Comparison of ENCODE assay signal across 17 cellular contexts in genomic region chr12:22310276-22310675, GRCh38. TPM values are rescaled to one million over a fixed set of nuclear protein-coding genes. Genes with fewer than 3 reads are reported as not detected.
DNase-seq lines count a peak whose midpoint lies in the region; ATAC-seq and TF ChIP-seq lines count a peak whose summit lies in the region.
"Had no signal": no experiment of that assay in that cellular context is flagged by ENCODE, and none has a peak within 500 bp of the region (broad histone marks: within the 10 kb centered on the region; RNA-seq: fewer than 3 reads in every experiment).

No MANE protein-coding gene starts in this region.

- no peak for TF ChIP-seq CTCF in endodermal cell (conservative IDR thresholded peaks at IDR 0.05)
- no peak for TF ChIP-seq CTCF in neural cell (IDR thresholded peaks at IDR 0.05; ENCODE audit: poor library complexity, severe bottlenecking)

- H3K4me3 Mint-ChIP-seq in activated CD4-positive, alpha-beta T cell treated with anti-CD3 and anti-CD28 coated beads, Interleukin-2, amount 10 ng/mL, durations not matched to agents 24 days and 14 days = no peak overlapping the region
- no peak overlapping the region for H3K4me3 Mint-ChIP-seq in endodermal cell
- no peak overlapping the region for H3K4me3 Mint-ChIP-seq in natural killer cell treated with Interleukin-12 subunit alpha and Interleukin-12 subunit beta and Interleukin-15 and Interleukin-18, amount 100 ng/mL, for 72 hours
- H3K4me3 Mint-ChIP-seq: CD8-positive, alpha-beta T cell; HFFc6 had no signal

- ATAC-seq in natural killer cell treated with Interleukin-12 subunit alpha and Interleukin-12 subunit beta and Interleukin-15 and Interleukin-18, amount 100 ng/mL, for 72 hours = no peak
- ATAC-seq: CD8-positive, alpha-beta T cell; HCT116 had no signal

- H3K27me3 Mint-ChIP-seq in activated CD4-positive, alpha-beta T cell treated with anti-CD3 and anti-CD28 coated beads, Interleukin-2, amount 10 ng/mL, durations not matched to agents 24 days and 14 days = peaks cover 13% of the 10 kb centered on the region
- no peaks in the 10 kb centered on the region for H3K27me3 Mint-ChIP-seq in endodermal cell (ENCODE audit: insufficient read depth)
- H3K27me3 Mint-ChIP-seq in natural killer cell treated with Interleukin-12 subunit alpha and Interleukin-12 subunit beta and Interleukin-15 and Interleukin-18, amount 100 ng/mL, for 72 hours = peaks cover 16 to 34% of the 10 kb centered on the region in 2 donors

- H3K4me3 ChIP-seq in endodermal cell (ENCODE audit: low read length) (no peak overlapping the region), neural cell (ENCODE audit: low read length) (no peak overlapping the region)
- H3K4me3 ChIP-seq: BLaER1 treated with 17β-estradiol and CSF1 and Interleukin-3, amounts not matched to agents 10 nM and 100 nM had no signal

- peaks cover 6% of the 10 kb centered on the region for H3K9me3 ChIP-seq in endodermal cell (ENCODE audit: control insufficient read depth, low read length)
- no peaks in the 10 kb centered on the region for H3K9me3 ChIP-seq in neural cell (ENCODE audit: low read length)
- H3K9me3 ChIP-seq: BLaER1 treated with 17β-estradiol and CSF1 and Interleukin-3, amounts not matched to agents 10 nM and 100 nM had no signal

- peaks cover 4% of the 10 kb centered on the region for H3K79me2 ChIP-seq in neural cell (replicated peaks; ENCODE audit: insufficient read depth, low read length)

- H3K36me3 ChIP-seq in endodermal cell (ENCODE audit: control insufficient read depth, insufficient read depth, low read length) (peaks cover 19% of the 10 kb centered on the region), neural cell (ENCODE audit: insufficient read depth, low read length) (no peaks in the 10 kb centered on the region)
- H3K36me3 ChIP-seq: BLaER1 treated with 17β-estradiol and CSF1 and Interleukin-3, amounts not matched to agents 10 nM and 100 nM had no signal

- in situ Hi-C loops in G401 (cut with HindIII; ENCODE audit: low sequenced_read_pairs) = no loop called here

- H4K20me1 ChIP-seq in neural cell (ENCODE audit: insufficient read depth) = no peaks in the 10 kb centered on the region
- H4K20me1 ChIP-seq: BLaER1 treated with 17β-estradiol and CSF1 and Interleukin-3, amounts not matched to agents 10 nM and 100 nM had no signal

- no peak overlapping the region for H2AFZ ChIP-seq in neural cell (ENCODE audit: low read depth, low read length)

- H3K27ac ChIP-seq in endodermal cell (ENCODE audit: low read depth, low read length) (peak overlapping the region; percentile 58), neural cell (ENCODE audit: low read length) (no peak overlapping the region)
- H3K27ac ChIP-seq: BLaER1 treated with 17β-estradiol and CSF1 and Interleukin-3, amounts not matched to agents 10 nM and 100 nM; HL-60 had no signal

- H3K27me3 ChIP-seq in endodermal cell (ENCODE audit: control insufficient read depth, insufficient read depth, low read length, poor library complexity, severe bottlenecking) (no peaks in the 10 kb centered on the region), neural cell (ENCODE audit: insufficient read depth, low read depth, low read length) (no peaks in the 10 kb centered on the region)
- H3K27me3 ChIP-seq: BLaER1 treated with 17β-estradiol and CSF1 and Interleukin-3, amounts not matched to agents 10 nM and 100 nM had no signal

- H3F3A ChIP-seq in neural cell (ENCODE audit: insufficient read depth, low read length, poor library complexity, severe bottlenecking) = no peaks in the 10 kb centered on the region

- peak; percentile 12 for TF ChIP-seq EP300 in neural cell (conservative IDR thresholded peaks at IDR 0.05; ENCODE audit: poor library complexity, severe bottlenecking)

- no peak for TF ChIP-seq RAD21 in neural cell (conservative IDR thresholded peaks at IDR 0.05)

- H3K36me3 Mint-ChIP-seq in activated CD4-positive, alpha-beta T cell treated with anti-CD3 and anti-CD28 coated beads, Interleukin-2, amount 10 ng/mL, durations not matched to agents 24 days and 14 days (ENCODE audit: low read depth) = no peaks in the 10 kb centered on the region
- peaks cover 4% of the 10 kb centered on the region for H3K36me3 Mint-ChIP-seq in endodermal cell (ENCODE audit: low read depth)
- no peaks in the 10 kb centered on the region for H3K36me3 Mint-ChIP-seq in natural killer cell treated with Interleukin-12 subunit alpha and Interleukin-12 subunit beta and Interleukin-15 and Interleukin-18, amount 100 ng/mL, for 72 hours

- intact Hi-C loops in activated CD4-positive, alpha-beta T cell treated with anti-CD3 and anti-CD28 coated beads, Interleukin-2, amount 10 ng/mL, durations not matched to agents 24 days and 14 days (cut with micrococcal nuclease) = no loop called here

- no peaks in the 10 kb centered on the region for H3K4me1 ChIP-seq in endodermal cell (ENCODE audit: control insufficient read depth, insufficient read depth, low read length)
- H3K4me1 ChIP-seq: BLaER1 treated with 17β-estradiol and CSF1 and Interleukin-3, amounts not matched to agents 10 nM and 100 nM had no signal

- no peaks in the 10 kb centered on the region for H3K9me2 ChIP-seq in neural cell (ENCODE audit: insufficient read depth, low read length)

- H3K9ac ChIP-seq in endodermal cell (ENCODE audit: extremely low read depth, low read length, poor library complexity, severe bottlenecking) (no peak overlapping the region), neural cell (ENCODE audit: low read length) (no peak overlapping the region)
- H3K9ac ChIP-seq: BLaER1 treated with 17β-estradiol and CSF1 and Interleukin-3, amounts not matched to agents 10 nM and 100 nM had no signal

- no peak overlapping the region for H3K4me2 ChIP-seq in neural cell (ENCODE audit: low read length)
- H3K4me2 ChIP-seq: BLaER1 treated with 17β-estradiol and CSF1 and Interleukin-3, amounts not matched to agents 10 nM and 100 nM had no signal

- H3K4me1 Mint-ChIP-seq in activated CD4-positive, alpha-beta T cell treated with anti-CD3 and anti-CD28 coated beads, Interleukin-2, amount 10 ng/mL, durations not matched to agents 24 days and 14 days = no peaks in the 10 kb centered on the region
- peaks cover 23% of the 10 kb centered on the region for H3K4me1 Mint-ChIP-seq in endodermal cell
- H3K4me1 Mint-ChIP-seq in natural killer cell treated with Interleukin-12 subunit alpha and Interleukin-12 subunit beta and Interleukin-15 and Interleukin-18, amount 100 ng/mL, for 72 hours (ENCODE audit: low read depth in 2 of 2) = no peaks in the 10 kb centered on the region

- peak; percentile 27 for DNase-seq in activated CD4-positive, alpha-beta T cell treated with anti-CD3 and anti-CD28 coated beads, Interleukin-2, amount 10 ng/mL, durations not matched to agents 24 days and 14 days
- DNase-seq in activated CD4-positive, alpha-beta T cell treated with anti-CD3 and anti-CD28 coated beads, Interleukin-2, amount 50 U/mL, for 48 hours = no peak
- DNase-seq in G401 (ENCODE audit: low spot score) (peak; percentile 55), endodermal cell (no peak), NCI-H446 (lab: John Stamatoyannopoulos, UW) (no peak)
- DNase-seq in natural killer cell treated with Interleukin-12 subunit alpha and Interleukin-12 subunit beta and Interleukin-15 and Interleukin-18, amount 100 ng/mL, for 72 hours (ENCODE audit: low spot score) = no peak
- DNase-seq: 8988T; Calu3; CD8-positive, alpha-beta T cell; DMS79 treated with DMSO at 0.1 percent for 48 hours; GOT3; H7; HFFc6 had no signal

- H3K27ac Mint-ChIP-seq in activated CD4-positive, alpha-beta T cell treated with anti-CD3 and anti-CD28 coated beads, Interleukin-2, amount 10 ng/mL, durations not matched to agents 24 days and 14 days = no peak overlapping the region
- no peak overlapping the region for H3K27ac Mint-ChIP-seq in endodermal cell
- H3K27ac Mint-ChIP-seq in natural killer cell treated with Interleukin-12 subunit alpha and Interleukin-12 subunit beta and Interleukin-15 and Interleukin-18, amount 100 ng/mL, for 72 hours = no peak overlapping the region
- H3K27ac Mint-ChIP-seq: CD8-positive, alpha-beta T cell; HFFc6 had no signal

- peaks cover 4% of the 10 kb centered on the region for H3K9me3 Mint-ChIP-seq in activated CD4-positive, alpha-beta T cell treated with anti-CD3 and anti-CD28 coated beads, Interleukin-2, amount 10 ng/mL, durations not matched to agents 24 days and 14 days
- H3K9me3 Mint-ChIP-seq in endodermal cell = no peaks in the 10 kb centered on the region
- H3K9me3 Mint-ChIP-seq in natural killer cell treated with Interleukin-12 subunit alpha and Interleukin-12 subunit beta and Interleukin-15 and Interleukin-18, amount 100 ng/mL, for 72 hours = no peaks in the 10 kb centered on the region
- H3K9me3 Mint-ChIP-seq: CD8-positive, alpha-beta T cell; HFFc6 had no signal

- 90 to 100% methylated on average over 1 to 2 of the region's 2 CpGs for WGBS in endodermal cell (ENCODE audit: insufficient coverage in 1 of 2, insufficient read length in 1 of 2), 2 experiments

RNA-seq across cellular contexts. Expression of gene ST8SIA1, which starts 24.2 kb away (rescaled TPM):
- 0.21 and 0.28 TPM in 2 replicates for total RNA-seq in activated CD4-positive, alpha-beta T cell treated with anti-CD3 and anti-CD28 coated beads, Interleukin-2, amount 10 ng/mL, durations not matched to agents 24 days and 14 days
- total RNA-seq in G401 (2014; rRNA removed; shearing (Covaris generic)) = not detected in 2 replicates
- total RNA-seq in endodermal cell = 10 to 100 TPM; 11.2 to 13.3 TPM
- polyA plus RNA-seq in endodermal cell (2013, experiment 1 of 2) = 36.6 TPM
- 37.3 TPM for polyA plus RNA-seq in endodermal cell (2013, experiment 2 of 2)
- 22.2 and 22.5 TPM in 2 replicates for polyA plus RNA-seq in neural cell
- 51.4 and 66.0 TPM in 2 replicates for polyA minus RNA-seq in neural cell
- under 1 TPM; 0.19 to 0.81 TPM for total RNA-seq in natural killer cell treated with Interleukin-12 subunit alpha and Interleukin-12 subunit beta and Interleukin-15 and Interleukin-18, amount 100 ng/mL, for 72 hours
- total RNA-seq: Calu3, HFFc6 had no signal

Comparison
In these comparisons a context has a peak if more than half of its experiments do, and no peak if none do; other contexts are left out.
1. DNase-seq: peak in activated CD4-positive, alpha-beta T cell treated with anti-CD3 and anti-CD28 coated beads, Interleukin-2, amount 10 ng/mL, durations not matched to agents 24 days and 14 days (single experiment) and G401 (single experiment); none in activated CD4-positive, alpha-beta T cell treated with anti-CD3 and anti-CD28 coated beads, Interleukin-2, amount 50 U/mL, for 48 hours (0 of 2), endodermal cell (single experiment), natural killer cell treated with Interleukin-12 subunit alpha and Interleukin-12 subunit beta and Interleukin-15 and Interleukin-18, amount 100 ng/mL, for 72 hours (single experiment) and NCI-H446 (0 of 2).